ENCODE assay signal across 7 cellular contexts in genomic region chr10:6050801-6051445, GRCh38. TPM values are rescaled to one million over a fixed set of nuclear protein-coding genes. Genes with fewer than 3 reads are reported as not detected.
DNase-seq lines count a peak whose midpoint lies in the region; ATAC-seq, FAIRE-seq and TF ChIP-seq lines count a peak whose summit lies in the region.

No MANE protein-coding gene starts in this region.

- TF ChIP-seq POLR2A in GM12891 (IDR thresholded peaks at IDR 0.05; ENCODE audit: low read depth, low read length) (no peak), upper lobe of left lung (IDR thresholded peaks at IDR 0.05) (peak in 1 of 4 donors; percentile 4)

- H3K4me1 ChIP-seq in HEK293 (ENCODE audit: control insufficient read depth, insufficient read depth, low read length) (no peaks in the 10 kb centered on the region), esophagus (ENCODE audit: control insufficient read depth in 2 of 2, insufficient read depth in 2 of 2, low read length in 1 of 2) (peaks cover 0 to 4% of the 10 kb centered on the region in 2 donors), pancreas (peaks cover 0 to 5% (median 0%) of the 10 kb centered on the region in 3 donors), upper lobe of left lung (peaks cover 33 to 50% (median 47%) of the 10 kb centered on the region in 4 donors)

- intact Hi-C loops in pancreas (cut with DNase I), result no loop called here

- FAIRE-seq in GM12891 (lab: Jason Lieb, UNC) (peak; percentile 94), pancreas (lab: Jason Lieb, UNC) (no peak)

- POLR2A ChIA-PET in HEK293 (lab: Yijun Ruan, JAX), result no interaction called here

- H3K4me3 ChIP-seq in HEK293 (ENCODE audit: low read depth, low read length), result no peak overlapping the region
- H3K4me3 ChIP-seq in esophagus (ENCODE audit: low read depth in 1 of 2, low read length in 2 of 2), result peak overlapping the region; percentile 32 to 33
- H3K4me3 ChIP-seq in pancreas, result peak overlapping the region in 1 of 4 donors; percentile 28
- H3K4me3 ChIP-seq in upper lobe of left lung, result peak overlapping the region in 3 of 4 donors; percentile 24 to 48 (median 46)

- WGBS in esophagus, 2 donors, result 5 to 20% methylated on average over 18 of the region's 18 CpGs
- WGBS in pancreas, 2 donors, result 32 to 49% methylated on average over 18 of the region's 18 CpGs
- 6 to 16% methylated on average over 18 of the region's 18 CpGs for WGBS in upper lobe of left lung, 2 donors

- H3K27me3 ChIP-seq in esophagus (ENCODE audit: control insufficient read depth in 1 of 2, insufficient read depth in 2 of 2, low read length in 2 of 2) (no peaks in the 10 kb centered on the region), pancreas (no peaks in the 10 kb centered on the region), upper lobe of left lung (no peaks in the 10 kb centered on the region)

- peak in 2 of 4 donors; percentile 32 to 51 for TF ChIP-seq EP300 in upper lobe of left lung (IDR thresholded peaks at IDR 0.05)

- TF ChIP-seq CTCF in HEK293 (tag by site-specific recombination; IDR thresholded peaks at IDR 0.05) (no peak), pancreas (IDR thresholded peaks at IDR 0.05) (no peak), upper lobe of left lung (IDR thresholded peaks at IDR 0.05) (peak in 3 of 6 experiments; percentile 11 to 44 (median 41))

- peak; percentile 52 for DNase-seq in GM12891 (ENCODE audit: insufficient read length, low spot score)
- peak; percentile 93 for DNase-seq in NAMALWA (ENCODE audit: low spot score)
- DNase-seq in activated CD8-positive, alpha-beta memory T cell treated with anti-CD3 and anti-CD28 coated beads, Interleukin-2, amount 50 U/mL, for 24 hours (ENCODE audit: extremely low read depth), result peak; percentile 90
- peak in 5 of 6 donors; percentile 15 to 62 (median 41) for DNase-seq in pancreas
- DNase-seq in upper lobe of left lung, result peak; percentile 58 to 72

- peak; percentile 56 to 88 (median 83) for ATAC-seq in pancreas
- peak; percentile 58 to 77 for ATAC-seq in upper lobe of left lung (ENCODE audit: low FRiP score in 2 of 2)

- H3K27ac ChIP-seq in HEK293 (ENCODE audit: extremely low read depth, low read depth, low read length) (no peak overlapping the region), esophagus (ENCODE audit: low read depth in 2 of 2, low read length in 1 of 2) (peak overlapping the region; percentile 53 to 62), pancreas (peak overlapping the region in 2 of 4 donors; percentile 31 to 52), upper lobe of left lung (peak overlapping the region; percentile 73 to 86 (median 84))

- CTCF ChIA-PET in HEK293 (lab: Yijun Ruan, JAX), result interaction anchor here (0.6 to 1.0 kb wide), 2 partner anchors 15 to 76 kb away, joined by 3 read pairs; no protein-coding TSS in a partner anchor

- no peaks in the 10 kb centered on the region for H3K9me3 ChIP-seq in HEK293 (ENCODE audit: control insufficient read depth, insufficient read depth, low read depth, low read length)
- no peaks in the 10 kb centered on the region for H3K9me3 ChIP-seq in esophagus (ENCODE audit: control insufficient read depth in 2 of 2, insufficient read depth in 1 of 2, low read depth in 1 of 2, low read length in 1 of 2)
- no peaks in the 10 kb centered on the region for H3K9me3 ChIP-seq in pancreas
- no peaks in the 10 kb centered on the region for H3K9me3 ChIP-seq in upper lobe of left lung

- H3K36me3 ChIP-seq in HEK293 (ENCODE audit: control insufficient read depth in 2 of 2, insufficient read depth in 1 of 2, low read length in 2 of 2) (no peaks in the 10 kb centered on the region), esophagus (ENCODE audit: control insufficient read depth in 2 of 2, insufficient read depth in 2 of 2, low read length in 1 of 2) (no peaks in the 10 kb centered on the region), pancreas (no peaks in the 10 kb centered on the region), upper lobe of left lung (no peaks in the 10 kb centered on the region)

TF ChIP-seq in GM12891, 5 proteins besides CTCF, POLR2A, EP300 and RAD21:
- TF ChIP-seq TAF1 (IDR thresholded peaks at IDR 0.05; ENCODE audit: low read depth, low read length) (0 out of 2 replicates have a peak, but pooled peaks have one; percentile 32), POLR2AphosphoS5 (IDR thresholded peaks at IDR 0.05; ENCODE audit: low read depth, low read length) (no peak), PAX5 (IDR thresholded peaks at IDR 0.05; ENCODE audit: insufficient read depth, low read length, severe bottlenecking) (peak; percentile 77), POU2F2 (IDR thresholded peaks at IDR 0.05; ENCODE audit: low read depth, low read length) (peak; percentile 50)

TF ChIP-seq in HEK293, 187 proteins besides CTCF, POLR2A, EP300 and RAD21:
- TF ChIP-seq ZFP41 (tag by site-specific recombination; IDR thresholded peaks at IDR 0.05; ENCODE audit: borderline replicate concordance), result no peak
- peak; percentile 76; the same call in 1 of the 2 replicates for TF ChIP-seq PRDM1 (tag by site-specific recombination; IDR thresholded peaks at IDR 0.05)
- TF ChIP-seq ZBTB6 (tag by site-specific recombination; IDR thresholded peaks at IDR 0.05), result no peak

RNA-seq across cellular contexts. Expression of gene IL2RA, which starts 11.2 kb away (rescaled TPM):
- 5.0 TPM for polyA plus RNA-seq in GM12891 (2012; ENCODE audit: low read depth, missing spikeins)
- polyA plus RNA-seq in esophagus, result under 1 TPM; 0.16 to 0.18 TPM
- total RNA-seq in pancreas, result 1 to 10 TPM in 1 of 6 donors, under 1 TPM in 4, not detected in 1; 0.12 to 1.1 (median 0.31) TPM
- polyA plus RNA-seq in pancreas, result under 1 TPM in 1 of 2 donors, not detected in 1; 0.11 TPM
- total RNA-seq in upper lobe of left lung, result 1 to 10 TPM in 4 of 6 donors, under 1 TPM in 1, not detected in 1; 0.91 to 8.4 (median 4.0) TPM

RNA-seq across cellular contexts. Expression of gene RBM17, which starts 37.9 kb away (rescaled TPM):
- polyA plus RNA-seq in GM12891 (2012; ENCODE audit: low read depth, missing spikeins), result 90.1 TPM
- polyA plus RNA-seq in esophagus, result 10 to 100 TPM; 51.2 to 57.3 TPM
- total RNA-seq in pancreas, result 10 to 100 TPM; 31.0 to 52.7 (median 38.9) TPM
- polyA plus RNA-seq in pancreas, result 100 to 1,000 TPM in 1 of 2 donors, 10 to 100 TPM in 1; 83.7 to 101 TPM
- total RNA-seq in upper lobe of left lung, result 100 to 1,000 TPM in 2 of 6 donors, 10 to 100 TPM in 4; 67.6 to 192 (median 84.8) TPM

Comparison
In these comparisons a context has a peak if more than half of its experiments do, and no peak if none do; other contexts are left out.
1. DNase-seq: peak in every context shown above with its lines; median percentile 93 in NAMALWA; 90 in activated CD8-positive, alpha-beta memory T cell treated with anti-CD3 and anti-CD28 coated beads, Interleukin-2, amount 50 U/mL, for 24 hours; 65 in upper lobe of left lung; 52 in GM12891; 41 in pancreas.